ENCODE assay signal across 8 cellular contexts in genomic region chr17:64200080-64201042, GRCh38.
A peak's percentile ranks its signal among the peaks of the same experiment; 100 is the strongest.
DNase-seq lines count a peak whose midpoint lies in the region; ATAC-seq and TF ChIP-seq lines count a peak whose summit lies in the region.

No MANE protein-coding gene starts in this region.

- ATAC-seq in stimulated activated naive CD8-positive, alpha-beta T cell treated with anti-CD3 and anti-CD28 coated beads, Interleukin-15, Interleukin-2, amounts not matched to agents 100 U/mL and 50 U/mL, for 24 hours, result peak; percentile 94
- no peak for ATAC-seq in GM21825 (IDR thresholded peaks at IDR 0.05; ENCODE audit: unreplicated experiment)
- no peak for ATAC-seq in PC-3

- TF ChIP-seq CTCF in epithelial cell of proximal tubule (conservative IDR thresholded peaks at IDR 0.05; ENCODE audit: low read depth, low read length) (peak; percentile 7), PC-3 (conservative IDR thresholded peaks at IDR 0.05; ENCODE audit: low read depth, low read length) (no peak)

- H3K4me3 ChIP-seq in epithelial cell of proximal tubule (ENCODE audit: low read depth, low read length) (no peak overlapping the region), PC-3 (ENCODE audit: low read length) (no peak overlapping the region)

- no peaks in the 10 kb centered on the region for H3K9me3 ChIP-seq in PC-3 (ENCODE audit: low read length)

- no peak overlapping the region for H2AFZ ChIP-seq in PC-3 (ENCODE audit: low read length)

- CTCF ChIA-PET in PC-3 (lab: Charles Lee), result no interaction called here

- no peaks in the 10 kb centered on the region for H3K27me3 ChIP-seq in PC-3 (ENCODE audit: low read length)

- intact Hi-C loops in PC-3 (cut with micrococcal nuclease), result loop anchor here (5.0 kb wide), 1 partner anchor 62 kb away; the partner anchor contains the start of gene TEX2

- H3F3A ChIP-seq in PC-3 (ENCODE audit: low read length, unreplicated experiment), result peaks cover 3% of the 10 kb centered on the region

- peak; percentile 25 for DNase-seq in activated T-cell treated with anti-CD3 and anti-CD28 coated beads for 48 hours (ENCODE audit: low read depth)
- DNase-seq in activated T-cell treated with anti-CD3 and anti-CD28 coated beads, Interleukin-2, amount 50 U/mL, for 1 hour, result no peak
- DNase-seq in NCI-H748 treated with DMSO at 0.1 percent for 48 hours (lab: John Stamatoyannopoulos, UW), result peak; percentile 31
- no peak for DNase-seq in epithelial cell of proximal tubule (ENCODE audit: low read depth)
- no peak for DNase-seq in stimulated activated naive CD8-positive, alpha-beta T cell treated with anti-CD3 and anti-CD28 coated beads, Interleukin-15, Interleukin-2, amounts not matched to agents 100 U/mL and 50 U/mL, for 24 hours
- no peak for DNase-seq in PC-3
- DNase-seq in NCI-H187 treated with DMSO at 0.1 percent for 48 hours (lab: John Stamatoyannopoulos, UW), result no peak

- no peak overlapping the region for H3K9ac ChIP-seq in PC-3 (ENCODE audit: low read length)

- no peak overlapping the region for H3K27ac ChIP-seq in PC-3 (ENCODE audit: low read length)

- POLR2A ChIA-PET in PC-3 (lab: Charles Lee; ENCODE audit: unreplicated experiment), result no interaction called here

- peaks cover 38% of the 10 kb centered on the region for H3K79me2 ChIP-seq in PC-3 (ENCODE audit: low read length)

- H4K20me1 ChIP-seq in PC-3 (ENCODE audit: low read length), result no peaks in the 10 kb centered on the region

- peaks cover 20% of the 10 kb centered on the region for H3K4me1 ChIP-seq in PC-3 (ENCODE audit: insufficient read depth, low read length)

- H3K9me2 ChIP-seq in PC-3 (replicated peaks; ENCODE audit: low read length), result no peaks in the 10 kb centered on the region

- no TSS peak for BruUV-seq in PC-3 (replicated peaks; lab: Mats Ljungman, UMichigan)

- no peaks in the 10 kb centered on the region for H3K36me3 ChIP-seq in PC-3 (ENCODE audit: low read depth, low read length)

- no peak overlapping the region for H3K4me2 ChIP-seq in PC-3 (ENCODE audit: low read length)

Comparison
In these comparisons a context has a peak if more than half of its experiments do, and no peak if none do; other contexts are left out.
1. DNase-seq: peak in activated T-cell treated with anti-CD3 and anti-CD28 coated beads for 48 hours (single experiment) and NCI-H748 treated with DMSO at 0.1 percent for 48 hours (single experiment); none in activated T-cell treated with anti-CD3 and anti-CD28 coated beads, Interleukin-2, amount 50 U/mL, for 1 hour (single experiment), epithelial cell of proximal tubule (single experiment), stimulated activated naive CD8-positive, alpha-beta T cell treated with anti-CD3 and anti-CD28 coated beads, Interleukin-15, Interleukin-2, amounts not matched to agents 100 U/mL and 50 U/mL, for 24 hours (single experiment), PC-3 (single experiment) and NCI-H187 treated with DMSO at 0.1 percent for 48 hours (single experiment).